8 cellular contexts compared by ENCODE assay signal in the genomic region with DNA sequence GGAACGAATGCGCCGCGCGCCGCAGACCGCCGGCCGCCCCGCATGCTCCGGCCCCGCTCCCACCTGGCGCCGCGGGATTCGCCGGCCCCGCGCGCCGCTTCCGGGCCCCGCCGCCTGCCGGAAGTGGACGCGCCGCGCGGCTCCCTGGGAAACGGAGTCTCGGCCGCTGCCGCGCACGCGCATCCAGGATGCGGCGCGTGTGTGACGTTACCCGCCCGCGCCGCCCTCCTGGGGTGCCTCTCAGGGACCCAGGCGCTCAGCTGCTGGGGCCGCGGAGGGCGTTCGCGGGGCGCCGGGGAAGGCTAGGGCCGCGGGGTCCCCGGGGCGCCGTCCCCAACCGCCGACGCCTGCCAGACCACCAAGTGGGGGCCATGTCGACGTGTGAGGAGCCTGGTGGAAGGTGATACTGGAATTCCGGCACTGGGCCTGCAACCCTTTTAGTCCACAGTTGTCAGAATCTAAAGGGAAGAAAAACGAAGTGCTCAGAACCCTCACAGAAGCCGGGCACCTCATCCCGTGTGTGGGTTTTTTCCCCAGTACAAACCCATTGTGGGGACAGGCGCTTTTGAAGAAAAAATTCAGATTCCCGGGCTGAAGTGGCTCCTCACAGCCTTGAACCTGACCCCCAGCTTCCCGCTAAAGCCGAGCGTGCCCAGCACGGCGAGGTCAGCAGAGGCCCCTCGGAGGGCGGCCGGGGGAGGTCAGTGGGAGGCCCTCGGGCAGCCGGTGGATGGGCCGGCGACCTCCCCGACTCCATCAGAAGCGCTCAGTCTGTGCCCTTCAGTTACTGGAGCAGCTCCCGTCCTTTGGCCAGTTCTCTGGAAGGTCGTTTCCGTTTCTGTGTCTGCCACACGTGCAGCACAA. TPM values are rescaled to one million over a fixed set of nuclear protein-coding genes. Genes with fewer than 3 reads are reported as not detected.
A peak's percentile ranks its signal among the peaks of the same experiment; 100 is the strongest.
DNase-seq lines count a peak whose midpoint lies in the region; ATAC-seq and TF ChIP-seq lines count a peak whose summit lies in the region.

A gene with protein sequence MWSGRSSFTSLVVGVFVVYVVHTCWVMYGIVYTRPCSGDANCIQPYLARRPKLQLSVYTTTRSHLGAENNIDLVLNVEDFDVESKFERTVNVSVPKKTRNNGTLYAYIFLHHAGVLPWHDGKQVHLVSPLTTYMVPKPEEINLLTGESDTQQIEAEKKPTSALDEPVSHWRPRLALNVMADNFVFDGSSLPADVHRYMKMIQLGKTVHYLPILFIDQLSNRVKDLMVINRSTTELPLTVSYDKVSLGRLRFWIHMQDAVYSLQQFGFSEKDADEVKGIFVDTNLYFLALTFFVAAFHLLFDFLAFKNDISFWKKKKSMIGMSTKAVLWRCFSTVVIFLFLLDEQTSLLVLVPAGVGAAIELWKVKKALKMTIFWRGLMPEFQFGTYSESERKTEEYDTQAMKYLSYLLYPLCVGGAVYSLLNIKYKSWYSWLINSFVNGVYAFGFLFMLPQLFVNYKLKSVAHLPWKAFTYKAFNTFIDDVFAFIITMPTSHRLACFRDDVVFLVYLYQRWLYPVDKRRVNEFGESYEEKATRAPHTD (minus strand): TSS at position 125 of the 864 bp plus-strand sequence. CDS start 258 bp downstream, outside the sequence.

- no peaks in the 10 kb centered on the region for H3K9me3 Mint-ChIP-seq in nephron

- no peaks in the 10 kb centered on the region for H3K27me3 Mint-ChIP-seq in nephron (ENCODE audit: low read depth)

- 0 to 1% methylated on average over 54 to 77 of the region's 87 CpGs for WGBS in GM23248 (ENCODE audit: low coverage in 1 of 2, low lambda C conversion rate in 2 of 2, missing lambda C conversion rate in 2 of 2), 2 experiments

- peak within 1 kb of the TSS; percentile 88 for H3K27ac ChIP-seq in DOHH2 (ENCODE audit: low read depth, low read length)
- peak within 1 kb of the TSS; percentile 39; the same call in 1 of the 2 replicates for H3K27ac ChIP-seq in GM23248
- H3K27ac ChIP-seq in RWPE2 (ENCODE audit: poor library complexity, severe bottlenecking), result peak within 1 kb of the TSS; percentile 60

- H3K9me3 ChIP-seq in DOHH2 (ENCODE audit: control insufficient read depth, insufficient read depth, low read length) (no peaks in the 10 kb centered on the region), GM23248 (ENCODE audit: low read depth) (no peaks in the 10 kb centered on the region), RWPE2 (ENCODE audit: severe bottlenecking) (no peaks in the 10 kb centered on the region)

- H2AFZ ChIP-seq in GM23248, result peak within 1 kb of the TSS; percentile 85

- H4K20me1 ChIP-seq in DOHH2 (ENCODE audit: control insufficient read depth, insufficient read depth, low read depth, low read length) (peaks cover 7% of the 10 kb centered on the region; the same call in 1 of the 2 replicates), GM23248 (ENCODE audit: insufficient read depth) (no peaks in the 10 kb centered on the region)

- TF ChIP-seq CTCF in DOHH2 (IDR thresholded peaks at IDR 0.05; ENCODE audit: low read depth, low read length, poor library complexity, severe bottlenecking) (no peak), RWPE2 (IDR thresholded peaks at IDR 0.05; ENCODE audit: poor library complexity, severe bottlenecking) (no peak), fibroblast of the aortic adventitia (IDR thresholded peaks at IDR 0.05; ENCODE audit: insufficient read depth, low read length) (no peak), nephron (IDR thresholded peaks at IDR 0.05; ENCODE audit: unreplicated experiment in 3 of 3) (no peak)

- in situ Hi-C loops in GM23248 (cut with MboI), result no loop called here

- peak within 1 kb of the TSS; percentile 99 for H3K4me2 ChIP-seq in DOHH2 (ENCODE audit: low read length)
- peak within 1 kb of the TSS; percentile 96 for H3K4me2 ChIP-seq in GM23248 (ENCODE audit: unreplicated experiment)

- H3F3A ChIP-seq in DOHH2 (ENCODE audit: control insufficient read depth, insufficient read depth) (peaks cover 18% of the 10 kb centered on the region), GM23248 (ENCODE audit: insufficient read depth) (no peaks in the 10 kb centered on the region)

- peak within 1 kb of the TSS; percentile 70 to 86 (median 72) for H3K27ac Mint-ChIP-seq in nephron

- peaks cover 23% of the 10 kb centered on the region for H3K36me3 Mint-ChIP-seq in nephron (ENCODE audit: low read depth)

- H3K4me1 ChIP-seq in DOHH2 (ENCODE audit: control insufficient read depth, low read length), result peaks cover 40% of the 10 kb centered on the region
- H3K4me1 ChIP-seq in GM23248 (ENCODE audit: insufficient read depth), result peaks cover 14% of the 10 kb centered on the region
- peaks cover 8% of the 10 kb centered on the region for H3K4me1 ChIP-seq in RWPE2 (ENCODE audit: insufficient read depth, poor library complexity, severe bottlenecking)

- DNase-seq in GM23248 (peak; percentile 96), Kasumi-1 (lab: John Stamatoyannopoulos, UW) (peak; percentile 73 to 78), RWPE2 (ENCODE audit: low spot score) (peak; percentile 92), fibroblast of the aortic adventitia (ENCODE audit: low read depth) (peak; percentile 79)
- DNase-seq in activated effector memory CD4-positive, alpha-beta T cell treated with Interleukin-2 at 50 U/mL for 16 hours, result peak; percentile 82
- peak; percentile 91 for DNase-seq in stimulated activated naive CD8-positive, alpha-beta T cell treated with anti-CD3 and anti-CD28 coated beads, Interleukin-15, Interleukin-2, amounts not matched to agents 100 U/mL and 50 U/mL, for 24 hours

- no peaks in the 10 kb centered on the region for H3K27me3 ChIP-seq in DOHH2 (ENCODE audit: control insufficient read depth, low read length)
- no peaks in the 10 kb centered on the region for H3K27me3 ChIP-seq in GM23248 (replicated peaks; ENCODE audit: insufficient read depth)
- H3K27me3 ChIP-seq in RWPE2 (ENCODE audit: insufficient read depth, poor library complexity, severe bottlenecking), result no peaks in the 10 kb centered on the region

- H3K36me3 ChIP-seq in DOHH2 (ENCODE audit: control insufficient read depth, low read length), result peaks cover 42% of the 10 kb centered on the region
- H3K36me3 ChIP-seq in GM23248 (ENCODE audit: low read depth), result 0 out of 2 replicates have a peak, but pooled peaks cover 8% of the 10 kb centered on the region
- H3K36me3 ChIP-seq in RWPE2 (ENCODE audit: low read depth), result peaks cover 41% of the 10 kb centered on the region

- H3K4me3 ChIP-seq in DOHH2 (ENCODE audit: low read length) (peak within 1 kb of the TSS; percentile 93), GM23248 (peak within 1 kb of the TSS; percentile 94), RWPE2 (ENCODE audit: severe bottlenecking) (peak within 1 kb of the TSS; percentile 90), fibroblast of the aortic adventitia (ENCODE audit: low read depth, low read length) (peak within 1 kb of the TSS; percentile 91)

- peaks cover 11% of the 10 kb centered on the region for H3K4me1 Mint-ChIP-seq in nephron

- ATAC-seq in RWPE2 (ENCODE audit: low read depth), result peak; percentile 81
- ATAC-seq in stimulated activated naive CD8-positive, alpha-beta T cell treated with anti-CD3 and anti-CD28 coated beads, Interleukin-15, Interleukin-2, amounts not matched to agents 100 U/mL and 50 U/mL, for 24 hours, result peak; percentile 90

- peak within 1 kb of the TSS; percentile 97 for H3K9ac ChIP-seq in GM23248

- peak within 1 kb of the TSS; percentile 87 to 96 (median 93) for H3K4me3 Mint-ChIP-seq in nephron

- peaks cover 57% of the 10 kb centered on the region for H3K79me2 ChIP-seq in DOHH2 (ENCODE audit: control insufficient read depth, low read length)
- peaks cover 37% of the 10 kb centered on the region for H3K79me2 ChIP-seq in GM23248 (ENCODE audit: insufficient read depth)

- H3K9me2 ChIP-seq in DOHH2 (replicated peaks; ENCODE audit: control insufficient read depth, low read length) (no peaks in the 10 kb centered on the region), GM23248 (ENCODE audit: insufficient read depth) (no peaks in the 10 kb centered on the region)

RNA-seq across cellular contexts. Expression of the gene that starts here (rescaled TPM):
- total RNA-seq in GM23248 (2014; rRNA removed; shearing (Covaris generic)), result 132 and 135 TPM in 2 replicates
- polyA plus RNA-seq in GM23248 (2016; fragmentation: Nextera tagmentation; extraction: Ambion mirVana), result 25.6 and 28.3 TPM in 2 replicates
- 60.8 and 108 TPM in 2 replicates for total RNA-seq in fibroblast of the aortic adventitia (ENCODE audit: low replicate concordance)

Comparison
In these comparisons a context has a peak if more than half of its experiments do, and no peak if none do; other contexts are left out.
1. Peak in every context shown above with its lines: DNase-seq, ATAC-seq, H3K4me3 ChIP-seq and H3K27ac ChIP-seq.